Comparison of ENCODE assay signal across 23 cellular contexts in the genomic region with DNA sequence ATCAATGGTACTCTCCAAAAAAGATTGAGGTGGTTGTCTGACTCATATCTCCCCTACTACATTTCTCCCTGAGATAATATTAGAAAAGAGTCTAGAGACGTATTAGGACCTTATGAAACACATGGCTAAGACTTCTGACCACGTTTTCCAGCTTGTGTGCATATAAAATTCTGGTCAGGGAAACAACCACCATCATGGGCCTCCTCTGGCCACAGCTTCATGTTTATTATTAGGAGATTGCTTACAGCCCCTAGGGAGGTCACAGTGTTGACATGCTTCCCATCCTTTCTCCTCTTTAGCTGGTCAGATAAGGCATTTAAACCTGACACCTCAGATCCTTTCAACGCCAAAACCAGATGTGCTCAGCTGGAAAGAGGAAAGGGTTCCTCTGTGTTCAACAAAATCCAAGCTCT.
A peak's percentile ranks its signal among the peaks of the same experiment; 100 is the strongest.
DNase-seq lines count a peak whose midpoint lies in the region; ATAC-seq and TF ChIP-seq lines count a peak whose summit lies in the region.
"Had no signal": no experiment of that assay in that cellular context is flagged by ENCODE, and none has a peak within 500 bp of the region (broad histone marks: within the 10 kb centered on the region; RNA-seq: fewer than 3 reads in every experiment).

No MANE protein-coding gene starts in this region.

- no peaks in the 10 kb centered on the region for H3K27me3 ChIP-seq in right atrium auricular region
- H3K27me3 ChIP-seq in thymus (ENCODE audit: control insufficient read depth, insufficient read depth), result no peaks in the 10 kb centered on the region
- H3K27me3 ChIP-seq: BLaER1 treated with 17β-estradiol and CSF1 and Interleukin-3, amounts not matched to agents 10 nM and 100 nM had no signal

- H3K9me3 ChIP-seq in right atrium auricular region (no peaks in the 10 kb centered on the region), thymus (ENCODE audit: control insufficient read depth) (no peaks in the 10 kb centered on the region)
- H3K9me3 ChIP-seq: BLaER1 treated with 17β-estradiol and CSF1 and Interleukin-3, amounts not matched to agents 10 nM and 100 nM had no signal

- H3K36me3 ChIP-seq in right atrium auricular region (no peaks in the 10 kb centered on the region), thymus (ENCODE audit: control insufficient read depth, insufficient read depth) (no peaks in the 10 kb centered on the region)
- H3K36me3 ChIP-seq: BLaER1 treated with 17β-estradiol and CSF1 and Interleukin-3, amounts not matched to agents 10 nM and 100 nM had no signal

- H3K4me3 ChIP-seq in right atrium auricular region (no peak overlapping the region), fibroblast of the aortic adventitia (ENCODE audit: low read depth, low read length) (no peak overlapping the region), thymus (ENCODE audit: low read length) (no peak overlapping the region)
- H3K4me3 ChIP-seq: BLaER1 treated with 17β-estradiol and CSF1 and Interleukin-3, amounts not matched to agents 10 nM and 100 nM had no signal

- peaks cover 0 to 9% of the 10 kb centered on the region in 2 donors for H3K4me1 ChIP-seq in right atrium auricular region
- H3K4me1 ChIP-seq in thymus (ENCODE audit: control insufficient read depth, insufficient read depth, low read length), result no peaks in the 10 kb centered on the region
- H3K4me1 ChIP-seq: BLaER1 treated with 17β-estradiol and CSF1 and Interleukin-3, amounts not matched to agents 10 nM and 100 nM had no signal

- TF ChIP-seq CTCF in right atrium auricular region (IDR thresholded peaks at IDR 0.05) (no peak), fibroblast of the aortic adventitia (IDR thresholded peaks at IDR 0.05; ENCODE audit: insufficient read depth, low read length) (no peak)

- DNase-seq in Right ventricle myocardium inferior (ENCODE audit: missing footprints) (no peak), right atrium auricular region (ENCODE audit: low spot score) (no peak), fibroblast of the aortic adventitia (ENCODE audit: low read depth) (peak; percentile 38), left ventricle myocardium superior (peak; percentile 31), amniotic stem cell (lab: John Stamatoyannopoulos, UW) (no peak), dermis blood vessel endothelial cell (no peak)
- DNase-seq: ACHN; Calu3; CD8-positive, alpha-beta T cell; DMS153; GOT3; HCEC 1CT; IMR-90; MV-4-11; NCI-H1105 treated with DMSO at 0.1 percent for 48 hours; NCI-H2029 treated with DMSO at 0.1 percent for 48 hours; NCI-H2171; NCI-H524 treated with DMSO at 0.1 percent for 48 hours; NCI-H82 had no signal

- intact Hi-C loops in Right ventricle myocardium inferior (cut with DNase I) (loop anchor here (5.0 kb wide), 1 partner anchor 118 kb away; no protein-coding TSS in a partner anchor), left ventricle myocardium superior (cut with micrococcal nuclease) (no loop called here)

- ATAC-seq in Right ventricle myocardium inferior, result peak; percentile 95
- ATAC-seq in left ventricle myocardium superior, result peak; percentile 94
- no peak for ATAC-seq in HG02798 (IDR thresholded peaks at IDR 0.05; ENCODE audit: poor library complexity, unreplicated experiment)
- ATAC-seq: CD8-positive, alpha-beta T cell had no signal

- no peak overlapping the region for H3K27ac ChIP-seq in right atrium auricular region
- H3K27ac ChIP-seq in thymus (ENCODE audit: low read depth), result peak overlapping the region; percentile 26
- H3K27ac ChIP-seq: 22Rv1; BLaER1 treated with 17β-estradiol and CSF1 and Interleukin-3, amounts not matched to agents 10 nM and 100 nM had no signal

- 89% methylated on average over 3 of the region's 3 CpGs for WGBS in thymus

Comparison
In these comparisons a context has a peak if more than half of its experiments do, and no peak if none do; other contexts are left out.
1. DNase-seq: peak in fibroblast of the aortic adventitia (single experiment) and left ventricle myocardium superior (single experiment); none in Right ventricle myocardium inferior (single experiment), right atrium auricular region (single experiment), amniotic stem cell (single experiment) and dermis blood vessel endothelial cell (single experiment).